ENCODE assay signal across 23 cellular contexts in genomic region chr9:109787735-109788134, GRCh38. TPM values are rescaled to one million over a fixed set of nuclear protein-coding genes. Genes with fewer than 3 reads are reported as not detected.
"Had no signal": no experiment of that assay in that cellular context is flagged by ENCODE, and none has a peak within 500 bp of the region (broad histone marks: within the 10 kb centered on the region; RNA-seq: fewer than 3 reads in every experiment).

No MANE protein-coding gene starts in this region.

- H3K27ac Mint-ChIP-seq: naive thymus-derived CD4-positive, alpha-beta T cell; neural progenitor cell; progenitor cell of endocrine pancreas; stimulated activated naive CD8-positive, alpha-beta T cell treated with anti-CD3 and anti-CD28 coated beads, Interleukin-15, amount 100 ng/mL, for 72 hours had no signal

- H3K4me3 Mint-ChIP-seq: central memory CD8-positive, alpha-beta T cell; naive thymus-derived CD4-positive, alpha-beta T cell; nephron; neural progenitor cell; stimulated activated naive CD8-positive, alpha-beta T cell treated with anti-CD3 and anti-CD28 coated beads, Interleukin-15, amount 100 ng/mL, for 72 hours had no signal

- H3K9me3 Mint-ChIP-seq: nephron, neural progenitor cell had no signal

- ATAC-seq: gastrocnemius medialis; left lobe of liver; naive thymus-derived CD4-positive, alpha-beta T cell; sciatic nerve; stimulated activated naive CD8-positive, alpha-beta T cell treated with anti-CD3 and anti-CD28 coated beads, Interleukin-15, amount 100 ng/mL, for 72 hours had no signal

- FAIRE-seq: kidney had no signal

- H3K36me3 Mint-ChIP-seq: naive thymus-derived CD4-positive, alpha-beta T cell; neural progenitor cell had no signal

- DNase-seq: dorsolateral prefrontal cortex; effector CD4-positive, alpha-beta T cell; gastrocnemius medialis; head of caudate nucleus; kidney; mesendoderm; midbrain; naive thymus-derived CD4-positive, alpha-beta T cell; stimulated activated CD4-positive, alpha-beta T cell treated with anti-CD3 and anti-CD28 coated beads, Interleukin-12 subunit alpha, Interleukin-12 subunit beta, amount 100 ng/mL, for 4 hours; stimulated activated CD4-positive, alpha-beta T cell treated with anti-CD3 and anti-CD28 coated beads, Interleukin-1b, Interleukin-23, amount 100 ng/mL, for 48 hours; stimulated activated CD4-positive, alpha-beta T cell treated with anti-CD3 and anti-CD28 coated beads, Interleukin-4, amount 100 ng/mL, for 1 hour; stimulated activated CD8-positive, alpha-beta memory T cell treated with anti-CD3 and anti-CD28 coated beads, Interleukin-4, amount 100 ng/mL, for 48 hours; stimulated activated naive CD4-positive, alpha-beta T cell; stimulated activated naive CD8-positive, alpha-beta T cell treated with anti-CD3 and anti-CD28 coated beads, Interleukin-15, amount 100 ng/mL, for 72 hours; thyroid gland; trophoblast cell had no signal

- H3K27me3 Mint-ChIP-seq: stimulated activated naive CD8-positive, alpha-beta T cell treated with anti-CD3 and anti-CD28 coated beads, Interleukin-15, amount 100 ng/mL, for 72 hours had no signal

- H3K4me1 Mint-ChIP-seq: central memory CD8-positive, alpha-beta T cell; naive thymus-derived CD4-positive, alpha-beta T cell; stimulated activated naive CD8-positive, alpha-beta T cell treated with anti-CD3 and anti-CD28 coated beads, Interleukin-15, amount 100 ng/mL, for 72 hours had no signal

- H3K4me3 ChIP-seq: dorsolateral prefrontal cortex, gastrocnemius medialis, neural progenitor cell, smooth muscle cell, thyroid gland had no signal

RNA-seq across cellular contexts. Expression of gene PALM2AKAP2, which starts 7.7 kb away (rescaled TPM):
- total RNA-seq: naive thymus-derived CD4-positive, alpha-beta T cell had no signal
